35 cellular contexts compared by ENCODE assay signal in genomic region chr1:38658883-38659282, GRCh38.
"Had no signal": no experiment of that assay in that cellular context is flagged by ENCODE, and none has a peak within 500 bp of the region (broad histone marks: within the 10 kb centered on the region; RNA-seq: fewer than 3 reads in every experiment).

No MANE protein-coding gene starts in this region.

- H3K4me3 ChIP-seq: MG63 had no signal

- H3K9me3 ChIP-seq: MG63 had no signal

- H3K36me3 ChIP-seq: MG63 had no signal

- DNase-seq: Karpas-422, Kasumi-1, MG63, MM.1S, MV-4-11, NCI-H1048, NCI-H1092, NCI-H1092 treated with DMSO at 0.1 percent for 48 hours, NCI-H1105, NCI-H1105 treated with DMSO at 0.1 percent for 48 hours, NCI-H1417, NCI-H1417 treated with DMSO at 0.1 percent for 48 hours, NCI-H1436, NCI-H1436 treated with DMSO at 0.1 percent for 48 hours, NCI-H146, NCI-H1694, NCI-H1694 treated with DMSO at 0.1 percent for 48 hours, NCI-H187, NCI-H187 treated with DMSO at 0.1 percent for 48 hours, NCI-H1930, NCI-H2029, NCI-H2029 treated with DMSO at 0.1 percent for 48 hours, NCI-H2081, NCI-H2081 treated with DMSO at 0.1 percent for 48 hours, NCI-H2107, NCI-H2171, NCI-H2171 treated with DMSO at 0.1 percent for 48 hours, NCI-H2227 treated with DMSO at 0.1 percent for 48 hours, NCI-H226, NCI-H345, NCI-H446, NCI-H446 treated with DMSO at 0.1 percent for 48 hours, NCI-H510A, NCI-H510A treated with DMSO at 0.1 percent for 48 hours, NCI-H524 had no signal
